In the genomic region with DNA sequence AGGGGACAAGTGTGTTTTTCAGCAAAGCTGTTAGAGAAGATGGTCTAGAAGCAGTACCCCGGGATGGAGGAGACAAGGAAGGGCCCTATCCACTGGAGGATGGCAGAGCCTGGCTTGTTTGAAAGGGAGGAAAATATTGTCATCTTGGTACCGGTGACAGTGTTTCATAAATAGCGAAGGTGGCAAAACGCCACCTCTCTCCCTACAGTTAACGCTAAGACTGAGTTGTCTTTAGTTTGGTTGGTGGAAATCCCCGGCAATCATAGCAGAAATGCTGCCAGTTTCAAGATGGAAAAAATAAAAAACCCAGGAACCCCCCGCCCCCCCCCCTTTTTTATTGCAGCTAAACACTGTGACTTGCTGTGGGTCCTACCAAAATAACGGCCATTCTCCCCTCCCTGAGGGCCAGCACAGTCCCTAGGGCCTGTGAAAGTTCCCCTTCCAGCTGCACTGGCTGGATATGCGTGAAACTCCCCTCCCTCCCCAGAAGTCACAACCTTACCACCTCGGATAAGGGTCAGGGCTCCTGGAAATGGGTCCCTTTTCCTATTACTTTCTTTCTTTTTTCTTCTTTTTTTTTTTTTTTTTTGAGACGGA, we compare ENCODE assay signal across 9 cellular contexts. TPM values are rescaled to one million over a fixed set of nuclear protein-coding genes. Genes with fewer than 3 reads are reported as not detected.
DNase-seq lines count a peak whose midpoint lies in the region; ATAC-seq and TF ChIP-seq lines count a peak whose summit lies in the region.
"Had no signal": no experiment of that assay in that cellular context is flagged by ENCODE, and none has a peak within 500 bp of the region (broad histone marks: within the 10 kb centered on the region; RNA-seq: fewer than 3 reads in every experiment).

No MANE protein-coding gene starts in this region.

- DNase-seq in DND-41 (no peak), natural killer cell (peak; percentile 43), hepatic stellate cell (ENCODE audit: low spot score) (no peak)
- peak; percentile 47 for DNase-seq in activated T-cell treated with anti-CD3 and anti-CD28 coated beads, Interleukin-2, amount 50 U/mL, for 4 hours
- DNase-seq: retina had no signal

- H3K27me3 ChIP-seq in DND-41 (ENCODE audit: insufficient read depth, low read length, poor library complexity): no peaks in the 10 kb centered on the region
- no peaks in the 10 kb centered on the region for H3K27me3 ChIP-seq in OCI-LY1 (ENCODE audit: insufficient read depth, low read length)

- H3K4me2 ChIP-seq in DND-41 (ENCODE audit: insufficient read depth, low read length): peak overlapping the region; percentile 39; the same call in 1 of the 2 replicates
- peak overlapping the region; percentile 69 for H3K4me2 ChIP-seq in OCI-LY1 (ENCODE audit: low read length)

- H3K27ac ChIP-seq in DND-41 (ENCODE audit: low read length) (peak overlapping the region; percentile 42; the same call in 1 of the 2 replicates), OCI-LY1 (ENCODE audit: low read depth, low read length, poor library complexity, severe bottlenecking) (peak overlapping the region; percentile 97)

- H4K20me1 ChIP-seq in DND-41 (ENCODE audit: insufficient read depth, low read length) (peaks cover 59% of the 10 kb centered on the region), OCI-LY1 (ENCODE audit: insufficient read depth, low read length) (no peaks in the 10 kb centered on the region)

- 0 out of 2 replicates have a peak overlapping the region, but pooled peaks have one; percentile 11 for H3K9ac ChIP-seq in DND-41 (ENCODE audit: low read depth, low read length)
- peak overlapping the region; percentile 88; the same call in 1 of the 2 replicates for H3K9ac ChIP-seq in OCI-LY1 (ENCODE audit: low read length)

- H3K4me1 Mint-ChIP-seq in activated T-cell treated with anti-CD3 and anti-CD28 coated beads, Interleukin-2, amount 50 U/mL, for 4 hours (ENCODE audit: low read depth): peaks cover 80% of the 10 kb centered on the region
- H3K4me1 Mint-ChIP-seq in natural killer cell: peaks cover 66 to 80% of the 10 kb centered on the region in 2 donors

- peaks cover 19% of the 10 kb centered on the region for H3K36me3 ChIP-seq in DND-41 (ENCODE audit: insufficient read depth, low read length)
- H3K36me3 ChIP-seq in OCI-LY1 (ENCODE audit: insufficient read depth, low read length): no peaks in the 10 kb centered on the region; the same call in 1 of the 2 replicates

- peaks cover 9% of the 10 kb centered on the region for H3K36me3 Mint-ChIP-seq in activated T-cell treated with anti-CD3 and anti-CD28 coated beads, Interleukin-2, amount 50 U/mL, for 4 hours (ENCODE audit: insufficient read depth)
- H3K36me3 Mint-ChIP-seq in natural killer cell: no peaks in the 10 kb centered on the region

- no peaks in the 10 kb centered on the region for H3K9me2 ChIP-seq in OCI-LY1 (ENCODE audit: low read depth, low read length)

- ATAC-seq in DND-41 (ENCODE audit: insufficient read depth, low read depth) (no peak), natural killer cell (peak; percentile 58 to 73 (median 63)), GM18498 (IDR thresholded peaks at IDR 0.05; ENCODE audit: unreplicated experiment) (no peak), GM21423 (IDR thresholded peaks at IDR 0.05; ENCODE audit: unreplicated experiment) (no peak), GM18867 (IDR thresholded peaks at IDR 0.05; ENCODE audit: unreplicated experiment) (no peak)
- ATAC-seq in activated T-cell treated with anti-CD3 and anti-CD28 coated beads, Interleukin-2, amount 50 U/mL, for 4 hours: peak; percentile 48 to 51

- no peak overlapping the region for H2AFZ ChIP-seq in DND-41 (ENCODE audit: low read depth, low read length)
- no peak overlapping the region for H2AFZ ChIP-seq in OCI-LY1 (ENCODE audit: low read length)

- TF ChIP-seq CTCF in DND-41 (IDR thresholded peaks at IDR 0.05; ENCODE audit: borderline replicate concordance, extremely low read depth, low read length, poor library complexity, severe bottlenecking): no peak
- TF ChIP-seq CTCF in OCI-LY1 (IDR thresholded peaks at IDR 0.05; ENCODE audit: low read length): no peak
- no peak for TF ChIP-seq CTCF in natural killer cell (IDR thresholded peaks at IDR 0.05)

- H3K4me3 Mint-ChIP-seq in activated T-cell treated with anti-CD3 and anti-CD28 coated beads, Interleukin-2, amount 50 U/mL, for 4 hours: peak overlapping the region; percentile 92
- H3K4me3 Mint-ChIP-seq in natural killer cell: peak overlapping the region; percentile 93

- H3K9me3 ChIP-seq in DND-41 (ENCODE audit: insufficient read depth, low read length, severe bottlenecking) (no peaks in the 10 kb centered on the region), OCI-LY1 (ENCODE audit: low read length) (no peaks in the 10 kb centered on the region)

- H3K4me3 ChIP-seq in DND-41 (ENCODE audit: low read depth in 1 of 2, low read length in 2 of 2) (no peak overlapping the region), OCI-LY1 (ENCODE audit: low read depth, low read length, poor library complexity, severe bottlenecking) (peak overlapping the region; percentile 78)

- intact Hi-C loops in natural killer cell (cut with micrococcal nuclease): loop anchor here (1.0 kb wide), 1 partner anchor 32 kb away; no protein-coding TSS in a partner anchor

- peak overlapping the region; percentile 92 to 96 for H3K27ac Mint-ChIP-seq in natural killer cell

- H3F3A ChIP-seq in OCI-LY1 (ENCODE audit: insufficient read depth, low read length): peaks cover 6% of the 10 kb centered on the region; the same call in 1 of the 2 replicates

- H3K79me2 ChIP-seq in DND-41 (ENCODE audit: insufficient read depth, low read length) (peaks cover 99% of the 10 kb centered on the region), OCI-LY1 (ENCODE audit: insufficient read depth, low read length) (peaks cover 21% of the 10 kb centered on the region)

- H3K9me3 Mint-ChIP-seq in activated T-cell treated with anti-CD3 and anti-CD28 coated beads, Interleukin-2, amount 50 U/mL, for 4 hours: no peaks in the 10 kb centered on the region
- no peaks in the 10 kb centered on the region for H3K9me3 Mint-ChIP-seq in natural killer cell

- H3K4me1 ChIP-seq in DND-41 (ENCODE audit: insufficient read depth, low read length) (peaks cover 55% of the 10 kb centered on the region), OCI-LY1 (ENCODE audit: insufficient read depth, low read length, severe bottlenecking) (peaks cover 65% of the 10 kb centered on the region)

- H3K27me3 Mint-ChIP-seq in activated T-cell treated with anti-CD3 and anti-CD28 coated beads, Interleukin-2, amount 50 U/mL, for 4 hours (ENCODE audit: low read depth): no peaks in the 10 kb centered on the region
- no peaks in the 10 kb centered on the region for H3K27me3 Mint-ChIP-seq in natural killer cell (ENCODE audit: low read depth in 2 of 2)

RNA-seq across cellular contexts. Expression of a gene that starts 3.7 kb away (rescaled TPM):
- total RNA-seq in activated T-cell treated with anti-CD3 and anti-CD28 coated beads, Interleukin-2, amount 50 U/mL, for 4 hours: 100 to 1,000 TPM in 1 of 3 donors, 10 to 100 TPM in 2; 97.6 to 123 (median 99.2) TPM
- 100 to 1,000 TPM; 171 to 240 (median 198) TPM for total RNA-seq in natural killer cell

Comparison
In these comparisons a context has a peak if more than half of its experiments do, and no peak if none do; other contexts are left out.
1. ATAC-seq: peak in activated T-cell treated with anti-CD3 and anti-CD28 coated beads, Interleukin-2, amount 50 U/mL, for 4 hours (2 of 2) and natural killer cell (3 of 3); none in DND-41 (single experiment), GM18498 (single experiment), GM21423 (single experiment) and GM18867 (single experiment).
2. DNase-seq: peak in activated T-cell treated with anti-CD3 and anti-CD28 coated beads, Interleukin-2, amount 50 U/mL, for 4 hours (single experiment) and natural killer cell (single experiment); none in DND-41 (single experiment) and hepatic stellate cell (single experiment).